8 cellular contexts compared by ENCODE assay signal in the genomic region with DNA sequence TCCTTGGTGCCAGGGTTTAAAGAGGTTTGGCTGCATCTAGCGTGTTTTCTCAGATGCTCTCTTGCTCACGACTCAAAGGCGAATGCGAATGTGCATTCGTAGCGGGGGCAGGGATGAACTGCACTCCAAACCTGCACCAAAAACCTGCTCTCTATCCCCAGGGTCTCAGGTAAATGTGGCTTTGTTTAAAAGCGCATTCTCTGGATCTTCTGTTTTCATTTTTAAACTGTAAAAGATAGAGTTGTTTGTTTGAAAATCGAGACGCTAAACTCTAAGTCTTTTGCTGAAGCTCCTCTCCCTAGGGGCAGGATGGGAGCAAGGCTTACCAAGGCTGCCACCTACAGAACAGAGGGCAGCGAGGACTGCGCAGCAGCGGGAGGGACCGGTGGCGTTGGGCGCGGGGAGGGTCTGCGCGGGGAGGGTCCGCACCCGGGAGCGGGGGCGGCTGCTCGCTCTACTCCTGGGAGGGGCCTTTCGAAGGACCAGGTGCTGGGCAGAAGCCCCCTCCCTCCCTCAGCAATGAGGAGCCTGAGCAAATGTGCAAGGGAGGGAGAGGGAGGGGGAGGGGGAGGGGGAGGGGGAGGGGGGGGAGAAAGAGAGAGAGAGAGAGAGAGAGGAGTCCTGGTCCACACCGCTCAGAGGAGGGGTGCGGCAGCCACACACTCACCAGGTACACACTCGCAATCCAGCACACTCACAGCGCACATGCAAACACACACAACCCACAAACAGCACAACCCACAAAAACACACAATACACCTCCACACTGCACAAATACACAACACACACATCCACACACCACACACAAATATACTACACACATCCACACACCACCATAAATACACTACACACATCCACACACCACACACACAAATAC.
DNase-seq lines count a peak whose midpoint lies in the region; ATAC-seq and TF ChIP-seq lines count a peak whose summit lies in the region.

No MANE protein-coding gene starts in this region.

- peaks cover 0 to 7% (median 2%) of the 10 kb centered on the region in 3 donors for H3K4me1 Mint-ChIP-seq in T-cell

- TF ChIP-seq CTCF in DND-41 (IDR thresholded peaks at IDR 0.05; ENCODE audit: borderline replicate concordance, extremely low read depth, low read length, poor library complexity, severe bottlenecking) = peak; percentile 33

- H2AFZ ChIP-seq in DND-41 (ENCODE audit: low read depth, low read length) = no peak overlapping the region

- H3K9me3 Mint-ChIP-seq in T-cell = no peaks in the 10 kb centered on the region

- H3K4me2 ChIP-seq in DND-41 (ENCODE audit: insufficient read depth, low read length) = no peak overlapping the region

- H3K4me3 Mint-ChIP-seq in T-cell = peak overlapping the region in 1 of 3 donors; percentile 5

- H3K27ac ChIP-seq in DND-41 (ENCODE audit: low read length) = no peak overlapping the region

- H3K4me1 ChIP-seq in DND-41 (ENCODE audit: insufficient read depth, low read length) = no peaks in the 10 kb centered on the region

- POLR2A ChIA-PET in T-cell (lab: Charles Lee) = no interaction called here

- no peak overlapping the region for H3K9ac ChIP-seq in DND-41 (ENCODE audit: low read depth, low read length)

- no peaks in the 10 kb centered on the region for H3K27me3 ChIP-seq in DND-41 (ENCODE audit: insufficient read depth, low read length, poor library complexity)

- no peaks in the 10 kb centered on the region for H3K36me3 Mint-ChIP-seq in T-cell

- H3K27me3 Mint-ChIP-seq in T-cell = peaks cover 7 to 12% of the 10 kb centered on the region in 2 donors

- H3K9me3 ChIP-seq in DND-41 (ENCODE audit: insufficient read depth, low read length, severe bottlenecking) = no peaks in the 10 kb centered on the region

- H4K20me1 ChIP-seq in DND-41 (ENCODE audit: insufficient read depth, low read length) = no peaks in the 10 kb centered on the region; the same call in 1 of the 2 replicates

- no peak for DNase-seq in DND-41
- peak; percentile 19 for DNase-seq in NCI-H69 (lab: John Stamatoyannopoulos, UW)
- DNase-seq in germinal center (ENCODE audit: low spot score) = peak; percentile 7
- DNase-seq in nucleus accumbens (lab: John Stamatoyannopoulos, UW) = peak in 49 of 56 donors; percentile 4 to 79 (median 40)
- DNase-seq in DMS53 treated with DMSO at 0.1 percent for 48 hours (lab: John Stamatoyannopoulos, UW; ENCODE audit: unreplicated experiment) = no peak
- DNase-seq in T-cell = no peak
- no peak for DNase-seq in mesenteric fat pad (ENCODE audit: low spot score)
- no peak for DNase-seq in NCI-H1105 (lab: John Stamatoyannopoulos, UW)

- no peak overlapping the region for H3K27ac Mint-ChIP-seq in T-cell

- H3K36me3 ChIP-seq in DND-41 (ENCODE audit: insufficient read depth, low read length) = no peaks in the 10 kb centered on the region

- ATAC-seq in DND-41 (ENCODE audit: insufficient read depth, low read depth) = no peak
- ATAC-seq in T-cell (replicated peaks in 1 of 4) = no peak

- no peaks in the 10 kb centered on the region for H3K79me2 ChIP-seq in DND-41 (ENCODE audit: insufficient read depth, low read length)

- CTCF ChIA-PET in T-cell (lab: Charles Lee) = no interaction called here

- no peak overlapping the region for H3K4me3 ChIP-seq in DND-41 (ENCODE audit: low read depth in 1 of 2, low read length in 2 of 2)

Comparison
In these comparisons a context has a peak if more than half of its experiments do, and no peak if none do; other contexts are left out.
1. DNase-seq: peak in NCI-H69 (single experiment), germinal center (single experiment) and nucleus accumbens (49 of 56); none in DND-41 (single experiment), DMS53 treated with DMSO at 0.1 percent for 48 hours (single experiment), T-cell (0 of 34), mesenteric fat pad (single experiment) and NCI-H1105 (single experiment).